In the genomic region with DNA sequence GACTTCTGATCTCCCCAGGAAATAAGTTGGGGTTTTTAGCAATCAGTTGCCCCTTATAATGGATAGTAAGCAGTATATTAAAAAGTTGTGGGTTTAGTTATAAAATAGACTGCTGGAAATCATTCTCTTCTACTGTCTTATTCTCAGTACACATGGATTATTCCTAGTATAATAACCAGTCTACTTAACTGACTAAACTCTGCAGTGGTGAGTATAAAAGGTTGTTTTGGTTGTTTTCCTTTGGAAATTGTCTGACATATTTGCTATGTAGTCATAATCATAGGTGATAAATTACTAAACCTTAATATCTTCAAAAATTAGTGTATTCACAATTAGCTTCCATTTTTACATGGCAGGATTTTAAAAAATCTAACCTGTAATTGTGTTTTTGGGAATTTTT, we compare ENCODE assay signal across 18 cellular contexts.
"Had no signal": no experiment of that assay in that cellular context is flagged by ENCODE, and none has a peak within 500 bp of the region (broad histone marks: within the 10 kb centered on the region; RNA-seq: fewer than 3 reads in every experiment).

No MANE protein-coding gene starts in this region.

- H3K27ac Mint-ChIP-seq: activated T-helper 2 cell treated with anti-CD3 and anti-CD28 coated beads, Interferon-gamma antibody, Interleukin-2, Interleukin-4, amounts not matched to agents 10 μg/mL and 5 μg/mL and 100 μg/mL, durations not matched to agents 14 hours and 24 hours and 36 hours; dendritic cell treated with granulocyte-macrophage colony-stimulating factor and Interleukin-4, amounts not matched to agents 40 ng/mL and 50 ng/mL, for 4 days; stimulated activated memory B cell treated with anti-CD40 and anti-IgM and Interleukin-4, amounts not matched to agents 10 μg/mL and 1 μg/mL and 100 μg/mL, for 72 hours had no signal

- H3K4me3 Mint-ChIP-seq: brain; dendritic cell treated with granulocyte-macrophage colony-stimulating factor and Interleukin-4, amounts not matched to agents 40 ng/mL and 50 ng/mL, for 4 days; stimulated activated memory B cell treated with anti-CD40 and anti-IgM and Interleukin-4, amounts not matched to agents 10 μg/mL and 1 μg/mL and 100 μg/mL, for 72 hours had no signal

- H3K4me2 ChIP-seq: smooth muscle cell had no signal

- ATAC-seq: left cardiac atrium; naive thymus-derived CD4-positive, alpha-beta T cell; right cardiac atrium; stimulated activated memory B cell treated with anti-CD40 and anti-IgM and Interleukin-4, amounts not matched to agents 10 μg/mL and 1 μg/mL and 100 μg/mL, for 72 hours had no signal

- H3K27me3 ChIP-seq: tibial nerve had no signal

- DNase-seq: activated CD4-positive, alpha-beta T cell treated with anti-CD3 and anti-CD28 coated beads, Interleukin-2, amount 50 U/mL, for 4 hours; activated CD4-positive, CD25-positive, alpha-beta regulatory T cell; activated naive CD4-positive, alpha-beta T cell treated with anti-CD3 and anti-CD28 coated beads, Interleukin-2, amount 50 U/mL, for 16 hours; amygdala; erythroblast; hippocampal formation; immature natural killer cell; left cardiac atrium; naive thymus-derived CD4-positive, alpha-beta T cell; posterior cingulate gyrus; right cardiac atrium; T-helper 2 cell had no signal

- H3K9me3 ChIP-seq: tibial nerve had no signal

- H3K27me3 Mint-ChIP-seq: brain; dendritic cell treated with granulocyte-macrophage colony-stimulating factor and Interleukin-4, amounts not matched to agents 40 ng/mL and 50 ng/mL, for 4 days; naive thymus-derived CD4-positive, alpha-beta T cell; stimulated activated memory B cell treated with anti-CD40 and anti-IgM and Interleukin-4, amounts not matched to agents 10 μg/mL and 1 μg/mL and 100 μg/mL, for 72 hours had no signal

- H3K9me3 Mint-ChIP-seq: activated T-helper 2 cell treated with anti-CD3 and anti-CD28 coated beads, Interferon-gamma antibody, Interleukin-2, Interleukin-4, amounts not matched to agents 10 μg/mL and 5 μg/mL and 100 μg/mL, durations not matched to agents 14 hours and 24 hours and 36 hours; brain; dendritic cell treated with granulocyte-macrophage colony-stimulating factor and Interleukin-4, amounts not matched to agents 40 ng/mL and 50 ng/mL, for 4 days; immature natural killer cell; naive thymus-derived CD4-positive, alpha-beta T cell; stimulated activated memory B cell treated with anti-CD40 and anti-IgM and Interleukin-4, amounts not matched to agents 10 μg/mL and 1 μg/mL and 100 μg/mL, for 72 hours had no signal
